16 cellular contexts compared by ENCODE assay signal in the genomic region with DNA sequence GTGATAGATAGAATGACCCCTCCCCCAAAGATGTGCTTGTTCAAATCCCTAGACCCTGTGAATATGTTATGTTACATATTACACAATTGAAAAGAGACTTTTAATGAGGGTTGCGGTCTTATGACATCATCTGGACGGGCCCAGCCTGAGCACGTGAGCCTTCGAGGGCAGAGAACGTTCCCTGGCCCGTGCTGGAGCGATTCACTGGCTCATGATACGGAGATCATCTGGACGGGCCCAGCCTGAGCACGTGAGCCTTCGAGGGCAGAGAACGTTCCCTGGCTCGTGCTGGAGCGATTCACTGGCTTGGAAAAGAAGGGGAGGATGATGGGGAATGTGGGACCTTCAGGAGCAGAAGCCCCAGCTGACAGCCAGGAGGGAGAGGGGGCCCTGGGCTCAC. TPM values are rescaled to one million over a fixed set of nuclear protein-coding genes. Genes with fewer than 3 reads are reported as not detected.
DNase-seq lines count a peak whose midpoint lies in the region; ATAC-seq, FAIRE-seq and TF ChIP-seq lines count a peak whose summit lies in the region.
"Had no signal": no experiment of that assay in that cellular context is flagged by ENCODE, and none has a peak within 500 bp of the region (broad histone marks: within the 10 kb centered on the region; RNA-seq: fewer than 3 reads in every experiment).

No MANE protein-coding gene starts in this region.

- TF ChIP-seq CTCF in HEK293 (tag by site-specific recombination; IDR thresholded peaks at IDR 0.05) (no peak), D721Med (IDR thresholded peaks at IDR 0.05; ENCODE audit: insufficient read depth, missing control alignments) (no peak)

- H3K27ac ChIP-seq in HEK293 (ENCODE audit: extremely low read depth, low read depth, low read length): no peak overlapping the region
- H3K27ac ChIP-seq in right cardiac atrium (ENCODE audit: low read length): no peak overlapping the region

- H3K4me1 ChIP-seq in HEK293 (ENCODE audit: control insufficient read depth, insufficient read depth, low read length) (no peaks in the 10 kb centered on the region), right cardiac atrium (ENCODE audit: control insufficient read depth, insufficient read depth, low read length) (no peaks in the 10 kb centered on the region)

- no peak for ATAC-seq in Right ventricle myocardium superior (ENCODE audit: poor library complexity)
- no peak for ATAC-seq in left cardiac atrium
- ATAC-seq in right cardiac atrium: no peak
- ATAC-seq in sciatic nerve: peak; percentile 54
- no peak for ATAC-seq in HG03108 (IDR thresholded peaks at IDR 0.05; ENCODE audit: unreplicated experiment)
- ATAC-seq: PC-3 had no signal

- DNase-seq in Right ventricle myocardium superior (peak; percentile 32), left cardiac atrium (no peak), right cardiac atrium (peak; percentile 37 to 41 (median 37)), sciatic nerve (ENCODE audit: low spot score) (no peak), D721Med (ENCODE audit: insufficient read length, low spot score) (no peak)
- no peak for DNase-seq in stimulated activated CD4-positive, alpha-beta T cell treated with anti-CD3 and anti-CD28 coated beads, Interleukin-2, amount 100 ng/mL, for 48 hours
- DNase-seq: DMS53, HFFc6, NCI-H187, NCI-H2171, NCI-H446, PC-3 had no signal

- H3K27me3 ChIP-seq in right cardiac atrium (ENCODE audit: control insufficient read depth, insufficient read depth): no peaks in the 10 kb centered on the region

- H3K4me3 ChIP-seq in HEK293 (ENCODE audit: low read depth, low read length) (no peak overlapping the region), right cardiac atrium (ENCODE audit: low read length) (no peak overlapping the region)

- WGBS in right cardiac atrium: 89% methylated on average over 14 of the region's 14 CpGs

- H3K9me3 ChIP-seq in HEK293 (ENCODE audit: control insufficient read depth, insufficient read depth, low read depth, low read length) (no peaks in the 10 kb centered on the region), right cardiac atrium (ENCODE audit: control insufficient read depth, low read length) (no peaks in the 10 kb centered on the region)

- intact Hi-C loops in Right ventricle myocardium superior (cut with DNase I): no loop called here
- intact Hi-C loops in left cardiac atrium (cut with DNase I): no loop called here
- intact Hi-C loops in right cardiac atrium (cut with DNase I): no loop called here
- intact Hi-C loops in sciatic nerve (cut with DNase I): no loop called here

- no peaks in the 10 kb centered on the region for H3K36me3 ChIP-seq in HEK293 (ENCODE audit: control insufficient read depth in 2 of 2, insufficient read depth in 1 of 2, low read length in 2 of 2)

- no peak for FAIRE-seq in D721Med (lab: Jason Lieb, UNC)
- FAIRE-seq: A204.1, GM19239 had no signal

- CTCF ChIA-PET in HEK293 (lab: Yijun Ruan, JAX): no interaction called here

- POLR2A ChIA-PET in HEK293 (lab: Yijun Ruan, JAX): no interaction called here

TF ChIP-seq in HEK293, 187 proteins besides CTCF, POLR2A, EP300 and RAD21:
- TF ChIP-seq, protein P1, sequence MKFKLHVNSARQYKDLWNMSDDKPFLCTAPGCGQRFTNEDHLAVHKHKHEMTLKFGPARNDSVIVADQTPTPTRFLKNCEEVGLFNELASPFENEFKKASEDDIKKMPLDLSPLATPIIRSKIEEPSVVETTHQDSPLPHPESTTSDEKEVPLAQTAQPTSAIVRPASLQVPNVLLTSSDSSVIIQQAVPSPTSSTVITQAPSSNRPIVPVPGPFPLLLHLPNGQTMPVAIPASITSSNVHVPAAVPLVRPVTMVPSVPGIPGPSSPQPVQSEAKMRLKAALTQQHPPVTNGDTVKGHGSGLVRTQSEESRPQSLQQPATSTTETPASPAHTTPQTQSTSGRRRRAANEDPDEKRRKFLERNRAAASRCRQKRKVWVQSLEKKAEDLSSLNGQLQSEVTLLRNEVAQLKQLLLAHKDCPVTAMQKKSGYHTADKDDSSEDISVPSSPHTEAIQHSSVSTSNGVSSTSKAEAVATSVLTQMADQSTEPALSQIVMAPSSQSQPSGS (tag by site-specific recombination; IDR thresholded peaks at IDR 0.05; ENCODE audit: low read depth): peak; percentile 46; the same call in 1 of the 2 replicates
- no peak for TF ChIP-seq ZNF341 (tag by site-specific recombination; IDR thresholded peaks at IDR 0.05; ENCODE audit: low read depth)
TF ChIP-seq in HEK293: peak in this region for 1.

RNA-seq across cellular contexts. Expression of gene COL18A1, which starts 34.4 kb away (rescaled TPM):
- total RNA-seq in Right ventricle myocardium superior (44.2 TPM), left cardiac atrium (100 to 1,000 TPM in 1 of 2 donors, 10 to 100 TPM in 1; 53.4 to 104 TPM), right cardiac atrium (100 to 1,000 TPM in 1 of 4 donors, 10 to 100 TPM in 3; 63.5 to 134 (median 84.6) TPM), sciatic nerve (129 TPM)
- polyA plus RNA-seq in right cardiac atrium: 52.3 TPM

Comparison
In these comparisons a context has a peak if more than half of its experiments do, and no peak if none do; other contexts are left out.
1. DNase-seq: peak in Right ventricle myocardium superior (single experiment) and right cardiac atrium (3 of 3); none in left cardiac atrium (single experiment), sciatic nerve (single experiment), stimulated activated CD4-positive, alpha-beta T cell treated with anti-CD3 and anti-CD28 coated beads, Interleukin-2, amount 100 ng/mL, for 48 hours (0 of 2) and D721Med (single experiment).